Comparison of ENCODE assay signal across 9 cellular contexts in genomic region chr7:75866497-75867389, GRCh38. TPM values are rescaled to one million over a fixed set of nuclear protein-coding genes. Genes with fewer than 3 reads are reported as not detected.
DNase-seq lines count a peak whose midpoint lies in the region; ATAC-seq, FAIRE-seq and TF ChIP-seq lines count a peak whose summit lies in the region.
"Had no signal": no experiment of that assay in that cellular context is flagged by ENCODE, and none has a peak within 500 bp of the region (broad histone marks: within the 10 kb centered on the region; RNA-seq: fewer than 3 reads in every experiment).

No MANE protein-coding gene starts in this region.

- H3K36me3 Mint-ChIP-seq in activated T-cell treated with anti-CD3 and anti-CD28 coated beads, Interleukin-2, amount 50 U/mL, for 4 hours (ENCODE audit: insufficient read depth) = no peaks in the 10 kb centered on the region
- H3K36me3 Mint-ChIP-seq in natural killer cell treated with Interleukin-12 subunit alpha and Interleukin-12 subunit beta and Interleukin-15 and Interleukin-18, amount 100 ng/mL, for 72 hours = no peaks in the 10 kb centered on the region

- no peaks in the 10 kb centered on the region for H3K79me2 ChIP-seq in fibroblast of lung (ENCODE audit: control insufficient read depth, insufficient read depth, low read length)

- no peak overlapping the region for H3K9ac ChIP-seq in fibroblast of lung (ENCODE audit: insufficient read depth, low read length)

- H3K4me3 Mint-ChIP-seq in activated T-cell treated with anti-CD3 and anti-CD28 coated beads, Interleukin-2, amount 50 U/mL, for 4 hours = no peak overlapping the region
- peak overlapping the region; percentile 5 for H3K4me3 Mint-ChIP-seq in natural killer cell treated with Interleukin-12 subunit alpha and Interleukin-12 subunit beta and Interleukin-15 and Interleukin-18, amount 100 ng/mL, for 72 hours

- H3K4me1 Mint-ChIP-seq in activated T-cell treated with anti-CD3 and anti-CD28 coated beads, Interleukin-2, amount 50 U/mL, for 4 hours (ENCODE audit: low read depth) = peaks cover 9% of the 10 kb centered on the region
- peaks cover 11 to 14% of the 10 kb centered on the region in 2 donors for H3K4me1 Mint-ChIP-seq in natural killer cell treated with Interleukin-12 subunit alpha and Interleukin-12 subunit beta and Interleukin-15 and Interleukin-18, amount 100 ng/mL, for 72 hours (ENCODE audit: low read depth in 2 of 2)

- no peak overlapping the region for H2AFZ ChIP-seq in fibroblast of lung (ENCODE audit: low read length)

- H3K27ac ChIP-seq in fibroblast of lung (ENCODE audit: insufficient read depth, low read length) = no peak overlapping the region
- H3K27ac ChIP-seq in aorta (ENCODE audit: low read depth in 1 of 2, low read length in 2 of 2) = no peak overlapping the region
- H3K27ac ChIP-seq: SK-N-MC had no signal

- no peaks in the 10 kb centered on the region for H4K20me1 ChIP-seq in fibroblast of lung (ENCODE audit: control insufficient read depth, extremely low read depth, insufficient read depth, low read length)

- no peaks in the 10 kb centered on the region for H3K9me3 Mint-ChIP-seq in activated T-cell treated with anti-CD3 and anti-CD28 coated beads, Interleukin-2, amount 50 U/mL, for 4 hours
- no peaks in the 10 kb centered on the region for H3K9me3 Mint-ChIP-seq in natural killer cell treated with Interleukin-12 subunit alpha and Interleukin-12 subunit beta and Interleukin-15 and Interleukin-18, amount 100 ng/mL, for 72 hours

- 34 to 40% methylated on average over 19 of the region's 19 CpGs for WGBS in aorta, 2 donors

- H3K9me3 ChIP-seq in fibroblast of lung (ENCODE audit: control insufficient read depth, insufficient read depth, low read depth, low read length) = no peaks in the 10 kb centered on the region
- H3K9me3 ChIP-seq in aorta (ENCODE audit: control insufficient read depth, low read length) = no peaks in the 10 kb centered on the region

- no peak overlapping the region for H3K4me2 ChIP-seq in fibroblast of lung (ENCODE audit: extremely low read depth, insufficient read depth, low read length)

- no peak overlapping the region for H3K4me3 ChIP-seq in fibroblast of lung (replicated peaks in 1 of 4; ENCODE audit: control extremely low read depth in 1 of 4, insufficient read depth in 1 of 4, low read depth in 3 of 4, low read length in 4 of 4)
- H3K4me3 ChIP-seq in aorta (ENCODE audit: low read length in 2 of 2) = no peak overlapping the region
- H3K4me3 ChIP-seq: SK-N-MC had no signal

- DNase-seq in D721Med (ENCODE audit: insufficient read length, low spot score) (no peak), HK-2 (ENCODE audit: unreplicated experiment) (peak; percentile 44), NOMO-1 (lab: John Stamatoyannopoulos, UW; ENCODE audit: unreplicated experiment in 2 of 2) (peak; percentile 88 to 89), fibroblast of lung (ENCODE audit: low read depth in 2 of 2) (peak; percentile 50 to 77), aorta (peak; percentile 78)
- DNase-seq in activated T-cell treated with anti-CD3 and anti-CD28 coated beads, Interleukin-2, amount 50 U/mL, for 4 hours = peak; percentile 32
- DNase-seq in natural killer cell treated with Interleukin-12 subunit alpha and Interleukin-12 subunit beta and Interleukin-15 and Interleukin-18, amount 100 ng/mL, for 72 hours (ENCODE audit: low spot score) = peak; percentile 70

- FAIRE-seq in D721Med (lab: Jason Lieb, UNC) = no peak

- no peaks in the 10 kb centered on the region for H3K27me3 ChIP-seq in fibroblast of lung (ENCODE audit: control insufficient read depth, insufficient read depth, low read length)
- H3K27me3 ChIP-seq in aorta (ENCODE audit: control insufficient read depth in 1 of 2, insufficient read depth in 2 of 2, low read length in 1 of 2) = no peaks in the 10 kb centered on the region

- peaks cover 3% of the 10 kb centered on the region for H3K27me3 Mint-ChIP-seq in activated T-cell treated with anti-CD3 and anti-CD28 coated beads, Interleukin-2, amount 50 U/mL, for 4 hours (ENCODE audit: low read depth)
- peaks cover 7 to 11% of the 10 kb centered on the region in 2 donors for H3K27me3 Mint-ChIP-seq in natural killer cell treated with Interleukin-12 subunit alpha and Interleukin-12 subunit beta and Interleukin-15 and Interleukin-18, amount 100 ng/mL, for 72 hours

- TF ChIP-seq CTCF in D721Med (IDR thresholded peaks at IDR 0.05; ENCODE audit: insufficient read depth, missing control alignments) = peak; percentile 68
- TF ChIP-seq CTCF in fibroblast of lung (conservative IDR thresholded peaks at IDR 0.05 in 1 of 2, IDR thresholded peaks at IDR 0.05 in 1 of 2; ENCODE audit: low read depth in 1 of 2, low read length in 2 of 2) = peak; percentile 97 to 98

- intact Hi-C loops in aorta (cut with DNase I) = loop anchor here (1.0 to 2.0 kb wide), 2 partner anchors 154 kb away; no protein-coding TSS in a partner anchor

- H3K27ac Mint-ChIP-seq in natural killer cell treated with Interleukin-12 subunit alpha and Interleukin-12 subunit beta and Interleukin-15 and Interleukin-18, amount 100 ng/mL, for 72 hours = peak overlapping the region in 1 of 2 donors; percentile 59

- no peaks in the 10 kb centered on the region for H3K36me3 ChIP-seq in fibroblast of lung (ENCODE audit: control insufficient read depth, insufficient read depth, low read length)
- no peaks in the 10 kb centered on the region for H3K36me3 ChIP-seq in aorta (ENCODE audit: control insufficient read depth in 1 of 2, insufficient read depth in 2 of 2, low read length in 1 of 2)

- peaks cover 3% of the 10 kb centered on the region for H3K4me1 ChIP-seq in fibroblast of lung (ENCODE audit: control insufficient read depth, extremely low read depth, insufficient read depth, low read length)
- no peaks in the 10 kb centered on the region for H3K4me1 ChIP-seq in aorta (ENCODE audit: control insufficient read depth in 1 of 2, insufficient read depth in 2 of 2, low read length in 2 of 2)

- peak; percentile 68 to 72 for ATAC-seq in activated T-cell treated with anti-CD3 and anti-CD28 coated beads, Interleukin-2, amount 50 U/mL, for 4 hours
- ATAC-seq in natural killer cell treated with Interleukin-12 subunit alpha and Interleukin-12 subunit beta and Interleukin-15 and Interleukin-18, amount 100 ng/mL, for 72 hours = peak; percentile 85 to 89
- ATAC-seq in aorta (ENCODE audit: low FRiP score) = peak; percentile 88
- ATAC-seq in HG03565 (IDR thresholded peaks at IDR 0.05; ENCODE audit: unreplicated experiment) = no peak

RNA-seq across cellular contexts. Expression of gene RHBDD2, which starts 12.1 kb away (rescaled TPM):
- total RNA-seq in activated T-cell treated with anti-CD3 and anti-CD28 coated beads, Interleukin-2, amount 50 U/mL, for 4 hours = 10 to 100 TPM; 28.0 to 35.5 (median 33.3) TPM
- total RNA-seq in fibroblast of lung (10.8 and 16.7 TPM in 2 replicates), aorta (10 to 100 TPM; 31.1 to 40.1 TPM)
- polyA plus RNA-seq in fibroblast of lung (24.5 and 27.8 TPM in 2 replicates), aorta (10 to 100 TPM; 23.9 to 71.3 TPM)
- 33.4 and 41.7 TPM in 2 replicates for polyA plus RNA-seq in fibroblast of lung (2012)
- 67.0 and 86.1 TPM in 2 replicates for polyA minus RNA-seq in fibroblast of lung (ENCODE audit: low replicate concordance)
- total RNA-seq in natural killer cell treated with Interleukin-12 subunit alpha and Interleukin-12 subunit beta and Interleukin-15 and Interleukin-18, amount 100 ng/mL, for 72 hours = 10 to 100 TPM; 33.8 to 46.0 TPM

RNA-seq across cellular contexts. Expression of gene POR, which starts 48.2 kb away (rescaled TPM):
- 10 to 100 TPM; 40.8 to 63.6 (median 57.7) TPM for total RNA-seq in activated T-cell treated with anti-CD3 and anti-CD28 coated beads, Interleukin-2, amount 50 U/mL, for 4 hours
- total RNA-seq in fibroblast of lung (105 and 207 TPM in 2 replicates), aorta (100 to 1,000 TPM in 1 of 2 donors, 10 to 100 TPM in 1; 87.4 to 121 TPM)
- polyA plus RNA-seq in fibroblast of lung (34.9 and 36.2 TPM in 2 replicates), aorta (10 to 100 TPM; 40.4 to 71.8 TPM)
- polyA plus RNA-seq in fibroblast of lung (2012) = 50.2 and 56.1 TPM in 2 replicates
- polyA minus RNA-seq in fibroblast of lung (ENCODE audit: low replicate concordance) = 112 and 142 TPM in 2 replicates
- 100 to 1,000 TPM; 112 to 164 TPM for total RNA-seq in natural killer cell treated with Interleukin-12 subunit alpha and Interleukin-12 subunit beta and Interleukin-15 and Interleukin-18, amount 100 ng/mL, for 72 hours

RNA-seq across cellular contexts. Expression of gene CCL24, which starts 53.1 kb away (rescaled TPM):
- not detected for total RNA-seq in activated T-cell treated with anti-CD3 and anti-CD28 coated beads, Interleukin-2, amount 50 U/mL, for 4 hours
- total RNA-seq in fibroblast of lung (not detected in 2 replicates), aorta (1 to 10 TPM; 1.1 to 2.4 TPM)
- polyA plus RNA-seq in fibroblast of lung (not detected in 2 replicates), aorta (1 to 10 TPM in 1 of 2 donors, under 1 TPM in 1; 1.00 to 3.3 TPM)
- polyA plus RNA-seq in fibroblast of lung (2012) = not detected in 2 replicates
- polyA minus RNA-seq in fibroblast of lung (ENCODE audit: low replicate concordance) = not detected in 2 replicates
- total RNA-seq in natural killer cell treated with Interleukin-12 subunit alpha and Interleukin-12 subunit beta and Interleukin-15 and Interleukin-18, amount 100 ng/mL, for 72 hours = 1 to 10 TPM in 1 of 2 donors, under 1 TPM in 1; 0.90 to 1.1 TPM
